ENCODE assay signal across 11 cellular contexts in the genomic region with DNA sequence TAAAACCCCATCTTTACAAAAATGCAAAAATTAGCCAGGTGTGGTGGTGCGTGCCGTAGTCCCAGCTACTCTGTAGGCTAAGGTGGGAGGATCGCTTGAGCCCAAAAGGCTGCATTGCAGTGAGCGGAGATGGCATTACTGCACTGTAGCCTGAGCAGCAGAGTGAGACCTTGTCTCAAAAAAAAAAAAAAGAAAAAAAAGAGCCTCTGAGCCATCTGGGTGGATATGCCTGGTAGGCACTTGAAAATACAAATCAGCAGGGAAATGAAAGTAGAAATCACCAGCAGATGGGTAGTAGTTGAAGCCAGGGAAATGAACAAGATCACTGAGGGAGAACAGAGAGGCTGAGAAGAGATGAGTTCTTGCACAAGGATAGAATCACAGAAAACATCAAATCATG.
DNase-seq lines count a peak whose midpoint lies in the region; ATAC-seq, FAIRE-seq and TF ChIP-seq lines count a peak whose summit lies in the region.
"Had no signal": no experiment of that assay in that cellular context is flagged by ENCODE, and none has a peak within 500 bp of the region (broad histone marks: within the 10 kb centered on the region; RNA-seq: fewer than 3 reads in every experiment).

No MANE protein-coding gene starts in this region.

- H3K27me3 Mint-ChIP-seq in Caco-2 (ENCODE audit: insufficient read depth, unreplicated experiment): no peaks in the 10 kb centered on the region
- no peaks in the 10 kb centered on the region; the same call in 1 of the 2 replicates for H3K27me3 Mint-ChIP-seq in WTC11 (ENCODE audit: low read depth)
- no peaks in the 10 kb centered on the region for H3K27me3 Mint-ChIP-seq in endodermal cell (ENCODE audit: insufficient read depth)

- ATAC-seq in GM19463 (IDR thresholded peaks at IDR 0.05; ENCODE audit: unreplicated experiment) (peak; percentile 55), HG02973 (IDR thresholded peaks at IDR 0.05; ENCODE audit: unreplicated experiment) (peak; percentile 42), WTC11 (no peak)
- ATAC-seq: body of pancreas had no signal

- no peak for TF ChIP-seq POLR2A in GM12892 (IDR thresholded peaks at IDR 0.05; ENCODE audit: low read depth, low read length)

- no peaks in the 10 kb centered on the region for H3K9me3 Mint-ChIP-seq in Caco-2 (ENCODE audit: unreplicated experiment)
- H3K9me3 Mint-ChIP-seq in WTC11: no peaks in the 10 kb centered on the region
- H3K9me3 Mint-ChIP-seq in endodermal cell: no peaks in the 10 kb centered on the region

- H3K36me3 ChIP-seq in Caco-2 (ENCODE audit: control insufficient read depth, insufficient read depth, low read length) (no peaks in the 10 kb centered on the region), endodermal cell (ENCODE audit: control insufficient read depth, insufficient read depth, low read length) (no peaks in the 10 kb centered on the region)
- H3K36me3 ChIP-seq: suprapubic skin had no signal

- H3K4me3 ChIP-seq in Caco-2 (ENCODE audit: low read depth, low read length) (no peak overlapping the region), endodermal cell (ENCODE audit: low read length) (no peak overlapping the region)
- H3K4me3 ChIP-seq: body of pancreas, suprapubic skin had no signal

- BruUV-seq in Caco-2 (replicated peaks; lab: Mats Ljungman, UMichigan): no TSS peak

- CTCF ChIA-PET in Caco-2 (lab: Charles Lee): interaction anchor here (0.7 kb wide), 1 partner anchor 266 kb away, joined by 6 read pairs; no protein-coding TSS in a partner anchor
- CTCF ChIA-PET in WTC11 (lab: Charles Lee): no interaction called here

- POLR2A ChIA-PET in Caco-2 (lab: Charles Lee) (no interaction called here), WTC11 (lab: Charles Lee) (no interaction called here)

- intact Hi-C loops in Caco-2 (cut with micrococcal nuclease; ENCODE audit: unreplicated experiment): no loop called here

- H3K36me3 Mint-ChIP-seq in Caco-2 (ENCODE audit: insufficient read depth, unreplicated experiment) (no peaks in the 10 kb centered on the region), WTC11 (no peaks in the 10 kb centered on the region), endodermal cell (ENCODE audit: low read depth) (no peaks in the 10 kb centered on the region)

- peak; percentile 24 for FAIRE-seq in GM12892 (lab: Jason Lieb, UNC)

- no peak overlapping the region for H3K9ac ChIP-seq in endodermal cell (ENCODE audit: extremely low read depth, low read length, poor library complexity, severe bottlenecking)

- H3K9me3 ChIP-seq in Caco-2 (no peaks in the 10 kb centered on the region), endodermal cell (ENCODE audit: control insufficient read depth, low read length) (no peaks in the 10 kb centered on the region)
- H3K9me3 ChIP-seq: body of pancreas, suprapubic skin had no signal

- H3K27ac Mint-ChIP-seq in Caco-2 (ENCODE audit: unreplicated experiment): no peak overlapping the region
- no peak overlapping the region for H3K27ac Mint-ChIP-seq in WTC11
- no peak overlapping the region for H3K27ac Mint-ChIP-seq in endodermal cell

- 90 to 95% methylated on average over 4 of the region's 4 CpGs for WGBS in endodermal cell (ENCODE audit: insufficient coverage in 1 of 2, insufficient read length in 1 of 2), 2 experiments

- H3K4me1 Mint-ChIP-seq in Caco-2 (ENCODE audit: low read depth, unreplicated experiment): no peaks in the 10 kb centered on the region
- H3K4me1 Mint-ChIP-seq in WTC11: peaks cover 11% of the 10 kb centered on the region
- no peaks in the 10 kb centered on the region for H3K4me1 Mint-ChIP-seq in endodermal cell

- H3K4me3 Mint-ChIP-seq in Caco-2 (ENCODE audit: unreplicated experiment): no peak overlapping the region
- H3K4me3 Mint-ChIP-seq in WTC11: no peak overlapping the region
- H3K4me3 Mint-ChIP-seq in endodermal cell: no peak overlapping the region

- H3K27me3 ChIP-seq in Caco-2 (replicated peaks; ENCODE audit: control insufficient read depth, insufficient read depth, low read length) (no peaks in the 10 kb centered on the region), endodermal cell (ENCODE audit: control insufficient read depth, insufficient read depth, low read length, poor library complexity, severe bottlenecking) (no peaks in the 10 kb centered on the region)
- H3K27me3 ChIP-seq: body of pancreas, suprapubic skin had no signal

- DNase-seq in GM12892 (ENCODE audit: insufficient read length): no peak
- peak; percentile 12 to 60 for DNase-seq in NCI-H446 (lab: John Stamatoyannopoulos, UW)
- no peak for DNase-seq in globus pallidus (ENCODE audit: low spot score)
- DNase-seq in Caco-2: no peak
- DNase-seq in WTC11 (ENCODE audit: low spot score): no peak
- DNase-seq in endodermal cell: no peak
- DNase-seq: body of pancreas; stimulated activated CD4-positive, alpha-beta T cell treated with anti-CD3 and anti-CD28 coated beads, Interleukin-1b, Interleukin-23, amount 100 ng/mL, for 48 hours had no signal

- H3K27ac ChIP-seq in endodermal cell (ENCODE audit: low read depth, low read length): no peak overlapping the region
- H3K27ac ChIP-seq: body of pancreas, suprapubic skin had no signal

- H3K4me1 ChIP-seq in Caco-2: no peaks in the 10 kb centered on the region
- H3K4me1 ChIP-seq in endodermal cell (ENCODE audit: control insufficient read depth, insufficient read depth, low read length): no peaks in the 10 kb centered on the region
- H3K4me1 ChIP-seq: body of pancreas, suprapubic skin had no signal

- no peak for TF ChIP-seq CTCF in Caco-2 (IDR thresholded peaks at IDR 0.05; ENCODE audit: insufficient read depth in 1 of 2, low read depth in 1 of 2, low read length in 1 of 2, severe bottlenecking in 1 of 2, unreplicated experiment in 1 of 2)
- TF ChIP-seq CTCF in WTC11 (IDR thresholded peaks at IDR 0.05): no peak
- no peak for TF ChIP-seq CTCF in endodermal cell (conservative IDR thresholded peaks at IDR 0.05)

TF ChIP-seq in WTC11, 78 proteins besides CTCF, POLR2A, EP300 and RAD21:
- TF ChIP-seq ZNF532 (CRISPR knock-in tag; IDR thresholded peaks at IDR 0.05; ENCODE audit: borderline replicate concordance): no peak
- no peak for TF ChIP-seq PRRX2 (CRISPR knock-in tag; IDR thresholded peaks at IDR 0.05)
- no peak for TF ChIP-seq TEAD1 (CRISPR knock-in tag; IDR thresholded peaks at IDR 0.05)
- TF ChIP-seq IRF2 (CRISPR knock-in tag; IDR thresholded peaks at IDR 0.05; ENCODE audit: borderline replicate concordance, low read depth): no peak
- no peak for TF ChIP-seq GABPB1 (CRISPR knock-in tag; IDR thresholded peaks at IDR 0.05)
- TF ChIP-seq ZNF423 (CRISPR knock-in tag; IDR thresholded peaks at IDR 0.05): no peak

Comparison
In these comparisons a context has a peak if more than half of its experiments do, and no peak if none do; other contexts are left out.
1. DNase-seq: peak in NCI-H446 (2 of 2); none in GM12892 (single experiment), globus pallidus (single experiment), Caco-2 (0 of 2), WTC11 (single experiment) and endodermal cell (single experiment).